In the genomic region with DNA sequence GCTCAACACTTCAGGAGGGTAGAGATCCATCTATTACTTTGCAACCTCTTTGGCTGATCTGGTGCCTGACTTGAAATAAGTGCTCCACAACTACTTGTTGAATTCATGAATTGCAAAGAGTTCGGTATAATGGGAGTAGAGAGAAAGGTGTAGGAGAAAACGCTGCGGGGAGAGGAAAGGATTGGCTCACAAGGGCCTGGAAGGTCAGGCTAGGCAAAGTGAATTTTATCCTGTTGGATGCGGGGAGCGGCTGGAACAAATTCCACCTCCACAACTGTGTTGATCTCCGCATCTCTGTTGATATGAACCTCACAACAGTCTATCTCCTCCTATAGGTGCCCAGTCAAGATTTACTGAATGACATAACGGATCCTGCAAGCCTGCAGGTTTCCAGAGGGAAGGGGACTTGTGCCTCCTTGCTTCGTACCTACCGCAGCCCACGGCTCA, we compare ENCODE assay signal across 8 cellular contexts. TPM values are rescaled to one million over a fixed set of nuclear protein-coding genes. Genes with fewer than 3 reads are reported as not detected.
DNase-seq lines count a peak whose midpoint lies in the region; ATAC-seq and TF ChIP-seq lines count a peak whose summit lies in the region.

No MANE protein-coding gene starts in this region.

- H3K79me2 ChIP-seq in DOHH2 (ENCODE audit: control insufficient read depth, low read length) = peaks cover 95% of the 10 kb centered on the region

- peak overlapping the region; percentile 98 for H3K4me3 ChIP-seq in DOHH2 (ENCODE audit: low read length)
- peak overlapping the region; percentile 97 for H3K4me3 ChIP-seq in mesodermal cell (ENCODE audit: extremely low read depth, insufficient read depth, low read length, poor library complexity, severe bottlenecking)

- no peaks in the 10 kb centered on the region for H3K9me2 ChIP-seq in DOHH2 (replicated peaks; ENCODE audit: control insufficient read depth, low read length)

- TF ChIP-seq CTCF in DOHH2 (IDR thresholded peaks at IDR 0.05; ENCODE audit: low read depth, low read length, poor library complexity, severe bottlenecking) = no peak

- WGBS in mesodermal cell (ENCODE audit: insufficient coverage in 2 of 2), 2 experiments = 5 to 12% methylated on average over 9 to 10 of the region's 10 CpGs

- H3K27ac Mint-ChIP-seq in IgD-negative memory B cell = peak overlapping the region; percentile 82 to 95 (median 90)

- H3K4me1 Mint-ChIP-seq in IgD-negative memory B cell = peaks cover 31 to 46% (median 33%) of the 10 kb centered on the region in 3 donors

- peak overlapping the region; percentile 94 to 100 (median 98) for H3K4me3 Mint-ChIP-seq in IgD-negative memory B cell

- no peak for ATAC-seq in HG02642 (IDR thresholded peaks at IDR 0.05; ENCODE audit: poor library complexity, unreplicated experiment)

- peak overlapping the region; percentile 82 for H3K27ac ChIP-seq in DOHH2 (ENCODE audit: low read depth, low read length)
- no peak overlapping the region for H3K27ac ChIP-seq in mesodermal cell (ENCODE audit: low read depth, low read length, severe bottlenecking)

- H3K4me1 ChIP-seq in DOHH2 (ENCODE audit: control insufficient read depth, low read length) = peaks cover 74% of the 10 kb centered on the region
- no peaks in the 10 kb centered on the region for H3K4me1 ChIP-seq in mesodermal cell (ENCODE audit: control insufficient read depth, insufficient read depth, low read length, poor library complexity, severe bottlenecking)

- H4K20me1 ChIP-seq in DOHH2 (ENCODE audit: control insufficient read depth, insufficient read depth, low read depth, low read length) = no peaks in the 10 kb centered on the region

- H3F3A ChIP-seq in DOHH2 (ENCODE audit: control insufficient read depth, insufficient read depth) = peaks cover 26% of the 10 kb centered on the region

- H3K27me3 Mint-ChIP-seq in IgD-negative memory B cell = no peaks in the 10 kb centered on the region

- DNase-seq in cerebellar cortex (ENCODE audit: low spot score) = peak; percentile 36
- DNase-seq in NCI-H1092 treated with DMSO at 0.1 percent for 48 hours (lab: John Stamatoyannopoulos, UW) = no peak
- no peak for DNase-seq in SKM-1 (lab: John Stamatoyannopoulos, UW; ENCODE audit: unreplicated experiment)
- DNase-seq in NCI-H1694 treated with DMSO at 0.1 percent for 48 hours (lab: John Stamatoyannopoulos, UW) = no peak

- no peaks in the 10 kb centered on the region for H3K27me3 ChIP-seq in DOHH2 (ENCODE audit: control insufficient read depth, low read length)

- H3K9me3 Mint-ChIP-seq in IgD-negative memory B cell = no peaks in the 10 kb centered on the region

- H3K36me3 Mint-ChIP-seq in IgD-negative memory B cell = peaks cover 12% of the 10 kb centered on the region

- H3K9me3 ChIP-seq in DOHH2 (ENCODE audit: control insufficient read depth, insufficient read depth, low read length) (peaks cover 9% of the 10 kb centered on the region; the same call in 1 of the 2 replicates), mesodermal cell (ENCODE audit: control insufficient read depth, low read length) (no peaks in the 10 kb centered on the region)

- H3K36me3 ChIP-seq in DOHH2 (ENCODE audit: control insufficient read depth, low read length) (peaks cover 82% of the 10 kb centered on the region), mesodermal cell (ENCODE audit: control insufficient read depth, insufficient read depth, low read length) (peaks cover 26% of the 10 kb centered on the region)

- H3K4me2 ChIP-seq in DOHH2 (ENCODE audit: low read length) = peak overlapping the region; percentile 83

RNA-seq across cellular contexts. Expression of a gene that starts 0.7 kb away (rescaled TPM):
- polyA plus RNA-seq in IgD-negative memory B cell = 1.4 TPM
- polyA plus RNA-seq in mesodermal cell (2013, experiment 1 of 2) = 6.3 TPM
- polyA plus RNA-seq in mesodermal cell (2013, experiment 2 of 2) = 5.1 TPM

RNA-seq across cellular contexts. Expression of a gene that starts 33.5 kb away (rescaled TPM):
- polyA plus RNA-seq in IgD-negative memory B cell = 19.8 TPM
- 1.5 TPM for polyA plus RNA-seq in mesodermal cell (2013, experiment 1 of 2)
- 1.4 TPM for polyA plus RNA-seq in mesodermal cell (2013, experiment 2 of 2)

RNA-seq across cellular contexts. Expression of a gene that starts 43.8 kb away (rescaled TPM):
- 12.4 TPM for polyA plus RNA-seq in IgD-negative memory B cell
- polyA plus RNA-seq in mesodermal cell (2013, experiment 1 of 2) = 15.8 TPM
- polyA plus RNA-seq in mesodermal cell (2013, experiment 2 of 2) = 12.0 TPM
